ENCODE assay signal across 10 cellular contexts in the genomic region with DNA sequence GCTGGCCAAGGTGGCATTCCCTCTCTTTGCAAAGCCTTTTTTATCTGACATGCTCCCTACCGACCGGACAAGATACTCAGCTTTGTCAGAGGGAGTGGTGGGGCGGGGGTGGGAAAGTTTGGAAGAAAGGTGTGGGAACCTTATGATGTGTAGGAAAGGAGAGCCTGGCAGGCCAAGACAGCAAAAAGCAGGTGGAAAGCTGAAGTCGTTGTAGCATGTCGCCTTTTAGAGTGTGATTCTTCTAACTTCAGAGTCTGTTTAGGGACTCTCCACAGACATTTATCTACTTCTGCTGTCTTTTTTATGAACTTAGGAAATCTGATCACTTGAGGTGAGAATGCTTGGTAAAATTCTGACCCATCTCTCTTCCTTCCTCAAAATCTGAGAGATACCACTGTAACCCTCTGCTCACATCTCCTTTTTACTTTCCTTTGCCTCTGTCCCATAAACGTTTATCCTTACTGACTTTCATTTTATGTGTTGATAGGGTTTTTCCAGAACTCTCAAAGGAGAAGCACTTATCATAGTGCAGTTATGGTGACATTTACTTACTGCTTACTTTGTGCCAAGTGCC. TPM values are rescaled to one million over a fixed set of nuclear protein-coding genes. Genes with fewer than 3 reads are reported as not detected.
DNase-seq lines count a peak whose midpoint lies in the region; ATAC-seq, FAIRE-seq and TF ChIP-seq lines count a peak whose summit lies in the region.
"Had no signal": no experiment of that assay in that cellular context is flagged by ENCODE, and none has a peak within 500 bp of the region (broad histone marks: within the 10 kb centered on the region; RNA-seq: fewer than 3 reads in every experiment).

No MANE protein-coding gene starts in this region.

- no peaks in the 10 kb centered on the region for H3K27me3 ChIP-seq in hepatocyte

- H3K36me3 ChIP-seq in hepatocyte (replicated peaks; ENCODE audit: insufficient read depth, low read depth) = no peaks in the 10 kb centered on the region

- H3K4me1 Mint-ChIP-seq in IgD-negative memory B cell = peaks cover 53 to 59% (median 58%) of the 10 kb centered on the region in 3 donors

- peak; percentile 83 for FAIRE-seq in GM12892 (lab: Jason Lieb, UNC)

- TF ChIP-seq CTCF in hepatocyte (IDR thresholded peaks at IDR 0.05; ENCODE audit: poor library complexity) (no peak), GM10266 (IDR thresholded peaks at IDR 0.05; ENCODE audit: control insufficient read depth, insufficient read depth, low read depth, missing control alignments) (no peak)

- H4K20me1 ChIP-seq in hepatocyte (ENCODE audit: insufficient read depth, poor library complexity, severe bottlenecking) = no peaks in the 10 kb centered on the region

- DNase-seq in GM12892 (ENCODE audit: insufficient read length) (no peak), hepatocyte (ENCODE audit: low spot score) (no peak), ACHN (no peak), GM10266 (ENCODE audit: extremely low spot score) (no peak)
- DNase-seq in activated CD4-positive, alpha-beta T cell treated with anti-CD3 and anti-CD28 coated beads, Interleukin-2, amount 50 U/mL, for 4 hours = no peak
- DNase-seq: EL, NCI-H1092 treated with DMSO at 0.1 percent for 48 hours had no signal

- no peaks in the 10 kb centered on the region for H3K27me3 Mint-ChIP-seq in IgD-negative memory B cell

- H3K36me3 Mint-ChIP-seq in IgD-negative memory B cell = peaks cover 6% of the 10 kb centered on the region

- H3K9me3 Mint-ChIP-seq in IgD-negative memory B cell = no peaks in the 10 kb centered on the region

- no peaks in the 10 kb centered on the region for H3K9me3 ChIP-seq in hepatocyte (ENCODE audit: low read depth)

- no peaks in the 10 kb centered on the region for H3K4me1 ChIP-seq in hepatocyte (ENCODE audit: insufficient read depth)

- peak overlapping the region; percentile 24 to 90 (median 72) for H3K4me3 Mint-ChIP-seq in IgD-negative memory B cell

- H3K27ac ChIP-seq in hepatocyte = peak overlapping the region; percentile 28

- H3K9me2 ChIP-seq in hepatocyte (replicated peaks; ENCODE audit: insufficient read depth) = no peaks in the 10 kb centered on the region

- ATAC-seq in GM21717 (IDR thresholded peaks at IDR 0.05; ENCODE audit: unreplicated experiment) (peak; percentile 52), HG02970 (IDR thresholded peaks at IDR 0.05; ENCODE audit: low FRiP score, unreplicated experiment) (no peak)

- H3K4me2 ChIP-seq in hepatocyte = no peak overlapping the region

- in situ Hi-C loops in ACHN (cut with HindIII; ENCODE audit: low pct_ligation_motif_present, low pct_unique_long_range_greater_than_20kb, low sequenced_read_pairs) = no loop called here

- H3K79me2 ChIP-seq in hepatocyte = peaks cover 96% of the 10 kb centered on the region

- peak overlapping the region; percentile 57 to 96 (median 60) for H3K27ac Mint-ChIP-seq in IgD-negative memory B cell

- 67% methylated on average over 6 of the region's 6 CpGs for WGBS in hepatocyte (ENCODE audit: low lambda C conversion rate, missing lambda C conversion rate)

- TF ChIP-seq POLR2A in GM12892 (IDR thresholded peaks at IDR 0.05; ENCODE audit: low read depth, low read length) = no peak

- H2AFZ ChIP-seq in hepatocyte = no peak overlapping the region

- H3K4me3 ChIP-seq in hepatocyte = no peak overlapping the region

RNA-seq across cellular contexts. Expression of a gene that starts 8.2 kb away (rescaled TPM):
- polyA plus RNA-seq in GM12892 (2012; ENCODE audit: missing spikeins) = 8.2 TPM
- polyA plus RNA-seq in IgD-negative memory B cell (16.8 TPM), hepatocyte (22.2 and 25.6 TPM in 2 replicates)
- 31.2 and 40.1 TPM in 2 replicates for total RNA-seq in hepatocyte

RNA-seq across cellular contexts. Expression of a gene that starts 25.2 kb away (rescaled TPM):
- polyA plus RNA-seq in GM12892 (2012; ENCODE audit: missing spikeins) = 26.0 TPM
- polyA plus RNA-seq in IgD-negative memory B cell = 15.9 TPM
- 16.2 and 19.8 TPM in 2 replicates for total RNA-seq in hepatocyte
- polyA plus RNA-seq in hepatocyte = 12.0 and 13.9 TPM in 2 replicates

RNA-seq across cellular contexts. Expression of a gene that starts 47.2 kb away (rescaled TPM):
- 270 TPM for polyA plus RNA-seq in GM12892 (2012; ENCODE audit: missing spikeins)
- polyA plus RNA-seq in IgD-negative memory B cell = 1,651 TPM
- 0.44 TPM in 1 of 2 replicates, not detected in the other for total RNA-seq in hepatocyte
- not detected in 2 replicates for polyA plus RNA-seq in hepatocyte

Comparison
In these comparisons a context has a peak if more than half of its experiments do, and no peak if none do; other contexts are left out.
1. RNA of a gene that starts 47.2 kb away (polyA plus RNA-seq): 1,651 TPM in IgD-negative memory B cell (single experiment); not detected in hepatocyte; every median in the first group is over 1,000 times any median in the second.